Comparison of ENCODE assay signal across 19 cellular contexts in genomic region chr13:35840991-35841604, GRCh38.
DNase-seq lines count a peak whose midpoint lies in the region; TF ChIP-seq lines count a peak whose summit lies in the region.
"Had no signal": no experiment of that assay in that cellular context is flagged by ENCODE, and none has a peak within 500 bp of the region (broad histone marks: within the 10 kb centered on the region; RNA-seq: fewer than 3 reads in every experiment).

No MANE protein-coding gene starts in this region.

- DNase-seq in NCI-H2171 treated with DMSO at 0.1 percent for 48 hours (lab: John Stamatoyannopoulos, UW): peak; percentile 10
- no peak for DNase-seq in NCI-H2171 (lab: John Stamatoyannopoulos, UW)
- peak; percentile 55 to 88 for DNase-seq in cerebellar nuclear complex (lab: John Stamatoyannopoulos, UW)
- peak; percentile 54 for DNase-seq in middle frontal gyrus (ENCODE audit: extremely low spot score, low spot score)
- DNase-seq in suprapubic skin (ENCODE audit: low spot score in 2 of 2): no peak
- no peak for DNase-seq in NCI-H2227 treated with DMSO at 0.1 percent for 48 hours (lab: John Stamatoyannopoulos, UW)
- no peak for DNase-seq in NCI-H345 (lab: John Stamatoyannopoulos, UW)
- no peak for DNase-seq in H4 (ENCODE audit: low spot score)
- DNase-seq: 8988T; activated CD4-positive, alpha-beta T cell treated with anti-CD3 and anti-CD28 coated beads, Interleukin-2, amount 10 ng/mL, durations not matched to agents 24 days and 14 days; activated gamma-delta T cell treated with Interleukin-2 at 50 U/mL for 16 hours; amniotic stem cell; DMS153; left colon; NCI-H1092 treated with DMSO at 0.1 percent for 48 hours; pancreas; stimulated activated CD4-positive, alpha-beta T cell treated with anti-CD3 and anti-CD28 coated beads, Interleukin-4, amount 100 ng/mL, for 4 hours had no signal

- H3K27me3 ChIP-seq in suprapubic skin: no peaks in the 10 kb centered on the region
- H3K27me3 ChIP-seq: pancreas had no signal

- TF ChIP-seq CTCF in suprapubic skin (IDR thresholded peaks at IDR 0.05): no peak

- no peak for TF ChIP-seq POLR2A in suprapubic skin (IDR thresholded peaks at IDR 0.05)

- no peak overlapping the region for H3K4me3 ChIP-seq in suprapubic skin
- H3K4me3 ChIP-seq: pancreas, smooth muscle cell, thoracic aorta had no signal

- TF ChIP-seq EP300 in suprapubic skin (IDR thresholded peaks at IDR 0.05): no peak

- peak overlapping the region; percentile 38 for H3K27ac ChIP-seq in suprapubic skin
- H3K27ac ChIP-seq: pancreas had no signal

- H3K36me3 ChIP-seq in suprapubic skin: no peaks in the 10 kb centered on the region
- H3K36me3 ChIP-seq: pancreas, thoracic aorta had no signal

- no peaks in the 10 kb centered on the region for H3K9me3 ChIP-seq in suprapubic skin
- H3K9me3 ChIP-seq: pancreas, thoracic aorta had no signal

- 75% methylated on average over 4 of the region's 4 CpGs for WGBS in suprapubic skin

- no peaks in the 10 kb centered on the region for H3K4me1 ChIP-seq in suprapubic skin
- H3K4me1 ChIP-seq: pancreas had no signal

Comparison
In these comparisons a context has a peak if more than half of its experiments do, and no peak if none do; other contexts are left out.
1. DNase-seq: peak in NCI-H2171 treated with DMSO at 0.1 percent for 48 hours (single experiment), cerebellar nuclear complex (2 of 2) and middle frontal gyrus (single experiment); none in NCI-H2171 (single experiment), suprapubic skin (0 of 2), NCI-H2227 treated with DMSO at 0.1 percent for 48 hours (single experiment), NCI-H345 (single experiment) and H4 (single experiment).